1 cellular context compared by ENCODE assay signal in the genomic region with DNA sequence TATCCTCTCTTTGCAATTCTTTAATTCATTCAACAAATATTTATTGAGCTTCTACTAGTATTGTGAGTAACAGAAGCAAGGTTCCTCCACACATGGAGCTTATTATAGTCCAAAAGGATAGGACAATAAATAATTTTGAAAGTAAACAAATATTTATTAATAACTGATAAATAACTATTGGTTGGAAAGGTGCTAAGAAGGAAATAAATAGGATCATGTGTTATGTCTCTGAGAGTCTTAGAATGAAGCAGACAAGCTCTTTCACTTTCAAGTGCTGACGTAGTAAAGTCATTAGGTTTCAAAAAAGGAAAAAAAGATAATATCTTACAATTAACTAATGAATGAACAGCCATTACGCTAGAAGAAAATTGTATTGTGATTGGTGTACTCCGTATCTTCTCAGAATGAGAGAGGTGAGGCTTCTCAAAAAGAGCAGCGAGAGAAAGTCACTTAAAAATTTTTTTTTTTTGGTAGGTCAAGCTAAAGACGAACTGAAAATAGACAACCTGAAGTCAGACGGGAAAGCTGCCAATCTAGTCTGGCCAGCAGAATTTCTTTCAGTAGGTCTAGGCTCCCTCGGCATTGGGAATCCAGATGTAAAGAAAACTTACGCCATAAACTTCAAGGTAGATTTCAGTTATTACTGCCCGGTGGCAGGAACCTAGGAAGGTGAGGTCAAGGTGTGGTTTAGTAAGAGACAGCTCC.
TF ChIP-seq lines count a peak whose summit lies in the region.

No MANE protein-coding gene starts in this region.

TF ChIP-seq in SK-N-SH, 30 proteins besides CTCF, POLR2A, EP300 and RAD21 (continued from another document):
- TF ChIP-seq, protein P1, sequence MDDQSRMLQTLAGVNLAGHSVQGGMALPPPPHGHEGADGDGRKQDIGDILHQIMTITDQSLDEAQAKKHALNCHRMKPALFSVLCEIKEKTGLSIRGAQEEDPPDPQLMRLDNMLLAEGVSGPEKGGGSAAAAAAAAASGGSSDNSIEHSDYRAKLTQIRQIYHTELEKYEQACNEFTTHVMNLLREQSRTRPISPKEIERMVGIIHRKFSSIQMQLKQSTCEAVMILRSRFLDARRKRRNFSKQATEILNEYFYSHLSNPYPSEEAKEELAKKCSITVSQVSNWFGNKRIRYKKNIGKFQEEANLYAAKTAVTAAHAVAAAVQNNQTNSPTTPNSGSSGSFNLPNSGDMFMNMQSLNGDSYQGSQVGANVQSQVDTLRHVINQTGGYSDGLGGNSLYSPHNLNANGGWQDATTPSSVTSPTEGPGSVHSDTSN (IDR thresholded peaks at IDR 0.05), result no peak
- TF ChIP-seq TCF12 (IDR thresholded peaks at IDR 0.05) (no peak), TEAD4 (IDR thresholded peaks at IDR 0.05; ENCODE audit: borderline replicate concordance, insufficient read depth) (no peak), SIN3A (IDR thresholded peaks at IDR 0.05; ENCODE audit: borderline replicate concordance, low read depth, low read length) (no peak), FOXJ3 (CRISPR knock-in tag; IDR thresholded peaks at IDR 0.05) (no peak), GATA2 (CRISPR knock-in tag; IDR thresholded peaks at IDR 0.05) (no peak), FOXM1 (IDR thresholded peaks at IDR 0.05; ENCODE audit: low read depth) (no peak), FOSL2 (IDR thresholded peaks at IDR 0.05; ENCODE audit: borderline replicate concordance, low read depth) (no peak), RFX5 (IDR thresholded peaks at IDR 0.05; ENCODE audit: low read length) (no peak), CHD2 (IDR thresholded peaks at IDR 0.05; ENCODE audit: low read length, partially characterized antibody) (no peak)
- TF ChIP-seq, protein P2, sequence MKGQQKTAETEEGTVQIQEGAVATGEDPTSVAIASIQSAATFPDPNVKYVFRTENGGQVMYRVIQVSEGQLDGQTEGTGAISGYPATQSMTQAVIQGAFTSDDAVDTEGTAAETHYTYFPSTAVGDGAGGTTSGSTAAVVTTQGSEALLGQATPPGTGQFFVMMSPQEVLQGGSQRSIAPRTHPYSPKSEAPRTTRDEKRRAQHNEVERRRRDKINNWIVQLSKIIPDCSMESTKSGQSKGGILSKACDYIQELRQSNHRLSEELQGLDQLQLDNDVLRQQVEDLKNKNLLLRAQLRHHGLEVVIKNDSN (IDR thresholded peaks at IDR 0.05; ENCODE audit: borderline replicate concordance, low read depth), result no peak
- TF ChIP-seq, protein P3, sequence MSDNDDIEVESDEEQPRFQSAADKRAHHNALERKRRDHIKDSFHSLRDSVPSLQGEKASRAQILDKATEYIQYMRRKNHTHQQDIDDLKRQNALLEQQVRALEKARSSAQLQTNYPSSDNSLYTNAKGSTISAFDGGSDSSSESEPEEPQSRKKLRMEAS (IDR thresholded peaks at IDR 0.05; ENCODE audit: low read depth), result no peak
- TF ChIP-seq, protein P4, sequence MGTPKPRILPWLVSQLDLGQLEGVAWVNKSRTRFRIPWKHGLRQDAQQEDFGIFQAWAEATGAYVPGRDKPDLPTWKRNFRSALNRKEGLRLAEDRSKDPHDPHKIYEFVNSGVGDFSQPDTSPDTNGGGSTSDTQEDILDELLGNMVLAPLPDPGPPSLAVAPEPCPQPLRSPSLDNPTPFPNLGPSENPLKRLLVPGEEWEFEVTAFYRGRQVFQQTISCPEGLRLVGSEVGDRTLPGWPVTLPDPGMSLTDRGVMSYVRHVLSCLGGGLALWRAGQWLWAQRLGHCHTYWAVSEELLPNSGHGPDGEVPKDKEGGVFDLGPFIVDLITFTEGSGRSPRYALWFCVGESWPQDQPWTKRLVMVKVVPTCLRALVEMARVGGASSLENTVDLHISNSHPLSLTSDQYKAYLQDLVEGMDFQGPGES (IDR thresholded peaks at IDR 0.05; ENCODE audit: low read depth, low read length), result no peak
